In the genomic region with DNA sequence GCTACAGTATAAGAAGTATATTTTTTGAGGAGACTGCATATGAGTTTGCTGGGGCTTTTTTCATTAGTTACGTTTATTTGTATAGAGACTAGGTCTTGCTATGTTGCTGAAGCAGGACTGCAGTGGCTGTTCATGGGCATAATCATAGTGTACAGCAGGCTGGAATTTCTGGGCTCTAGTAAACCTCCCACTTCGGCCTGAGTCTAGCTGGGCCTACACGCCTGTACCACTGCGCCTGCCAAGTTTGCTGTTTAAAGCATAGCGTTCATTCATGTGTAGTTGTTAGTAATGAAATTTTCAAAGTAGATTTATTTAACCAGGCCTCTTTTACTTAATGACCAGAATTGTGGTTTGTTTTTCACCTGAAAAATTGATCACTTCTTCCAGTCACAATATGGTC, we compare ENCODE assay signal across 20 cellular contexts. TPM values are rescaled to one million over a fixed set of nuclear protein-coding genes. Genes with fewer than 3 reads are reported as not detected.
DNase-seq lines count a peak whose midpoint lies in the region; ATAC-seq and TF ChIP-seq lines count a peak whose summit lies in the region.
"Had no signal": no experiment of that assay in that cellular context is flagged by ENCODE, and none has a peak within 500 bp of the region (broad histone marks: within the 10 kb centered on the region; RNA-seq: fewer than 3 reads in every experiment).

No MANE protein-coding gene starts in this region.

- H3K36me3 ChIP-seq in IMR-90 (ENCODE audit: control insufficient read depth, insufficient read depth, low read length), result no peaks in the 10 kb centered on the region
- H3K36me3 ChIP-seq in endodermal cell (ENCODE audit: control insufficient read depth, insufficient read depth, low read length), result no peaks in the 10 kb centered on the region
- H3K36me3 ChIP-seq: HAP-1 had no signal

- POLR2A ChIA-PET in IMR-90 (lab: Charles Lee; ENCODE audit: unreplicated experiment), result no interaction called here

- H3K4me1 ChIP-seq in IMR-90 (ENCODE audit: control insufficient read depth, insufficient read depth, low read length), result 0 out of 2 replicates have a peak, but pooled peaks cover 2% of the 10 kb centered on the region
- H3K4me1 ChIP-seq in endodermal cell (ENCODE audit: control insufficient read depth, insufficient read depth, low read length), result no peaks in the 10 kb centered on the region

- H3K27me3 Mint-ChIP-seq in endodermal cell (ENCODE audit: insufficient read depth), result no peaks in the 10 kb centered on the region
- H3K27me3 Mint-ChIP-seq: B cell; CD4-positive, alpha-beta memory T cell had no signal

- H3K79me1 ChIP-seq in IMR-90 (ENCODE audit: low read depth in 1 of 2, low read length in 2 of 2), result peaks cover 12 to 16% of the 10 kb centered on the region in 2 experiments

- no TSS peak for BruUV-seq in IMR-90 (replicated peaks; lab: Mats Ljungman, UMichigan)

- no peak overlapping the region for H4K8ac ChIP-seq in IMR-90 (ENCODE audit: low read depth in 2 of 2, low read length in 2 of 2)

- H2AK5ac ChIP-seq in IMR-90 (ENCODE audit: low read depth, low read length), result no peak overlapping the region

- H3K9me3 ChIP-seq in IMR-90 (ENCODE audit: control insufficient read depth, insufficient read depth, low read length) (no peaks in the 10 kb centered on the region), endodermal cell (ENCODE audit: control insufficient read depth, low read length) (peaks cover 7% of the 10 kb centered on the region)
- H3K9me3 ChIP-seq: HAP-1 had no signal

- in situ Hi-C loops in IMR-90 (cut with MboI; ENCODE audit: low sequenced_read_pairs), result no loop called here
- in situ Hi-C loops in KBM-7 (cut with MboI; ENCODE audit: low pct_unique_long_range_greater_than_20kb, low sequenced_read_pairs), result no loop called here

- H3K9me1 ChIP-seq in IMR-90 (ENCODE audit: insufficient read depth, low read length), result no peaks in the 10 kb centered on the region; the same call in 1 of the 2 replicates

- no peak overlapping the region for H3K18ac ChIP-seq in IMR-90 (ENCODE audit: low read depth, low read length)

- no peak overlapping the region for H3K4ac ChIP-seq in IMR-90 (ENCODE audit: low read depth, low read length)

- dilution Hi-C loops in IMR-90 (cut with HindIII; ENCODE audit: low sequenced_read_pairs, unreplicated experiment), result no loop called here

- intact Hi-C loops in IMR-90 (cut with micrococcal nuclease) (no loop called here), left ventricle myocardium superior (cut with micrococcal nuclease) (no loop called here), sciatic nerve (cut with DNase I) (no loop called here)

- DNase-seq in IMR-90, result peak; percentile 45
- DNase-seq in endodermal cell, result no peak
- DNase-seq in left ventricle myocardium superior, result peak; percentile 47
- no peak for DNase-seq in sciatic nerve (ENCODE audit: low spot score)
- no peak for DNase-seq in stimulated activated effector memory CD8-positive, alpha-beta T cell treated with anti-CD3 and anti-CD28 coated beads, Interleukin-12 subunit alpha, Interleukin-12 subunit beta, amount 100 ng/mL, for 72 hours (ENCODE audit: low spot score in 2 of 2)
- no peak for DNase-seq in KBM-7
- DNase-seq in NCI-H1048 (lab: John Stamatoyannopoulos, UW), result no peak
- DNase-seq: CD4-positive, alpha-beta memory T cell; DMS79 treated with DMSO at 0.1 percent for 48 hours; MV-4-11; NCI-H1436; NCI-H2081; NCI-H2227 treated with DMSO at 0.1 percent for 48 hours; NCI-H526 treated with DMSO at 0.1 percent for 48 hours; NK-92 treated with Interleukin-12 subunit alpha and Interleukin-12 subunit beta, amount 100 ng/mL, for 24 hours; PC-9; SHP77 had no signal

- no peak overlapping the region for H2AFZ ChIP-seq in IMR-90 (replicated peaks; ENCODE audit: low read length, poor library complexity)
- H2AFZ ChIP-seq: PC-9 had no signal

- no peak overlapping the region for H2BK120ac ChIP-seq in IMR-90 (ENCODE audit: low read depth, low read length)

- H3K9me3 Mint-ChIP-seq in endodermal cell, result no peaks in the 10 kb centered on the region
- no peaks in the 10 kb centered on the region for H3K9me3 Mint-ChIP-seq in stimulated activated effector memory CD8-positive, alpha-beta T cell treated with anti-CD3 and anti-CD28 coated beads, Interleukin-12 subunit alpha, Interleukin-12 subunit beta, amount 100 ng/mL, for 72 hours
- H3K9me3 Mint-ChIP-seq: CD4-positive, alpha-beta memory T cell had no signal

- H3K4me3 ChIP-seq in IMR-90 (ENCODE audit: insufficient read depth, low read depth, low read length) (no peak overlapping the region), endodermal cell (ENCODE audit: low read length) (no peak overlapping the region)
- H3K4me3 ChIP-seq: HAP-1, PC-9 had no signal

- H3K23ac ChIP-seq in IMR-90 (ENCODE audit: low read depth, low read length), result no peak overlapping the region

- peak overlapping the region; percentile 20 for H3K27ac Mint-ChIP-seq in endodermal cell
- H3K27ac Mint-ChIP-seq in stimulated activated effector memory CD8-positive, alpha-beta T cell treated with anti-CD3 and anti-CD28 coated beads, Interleukin-12 subunit alpha, Interleukin-12 subunit beta, amount 100 ng/mL, for 72 hours, result no peak overlapping the region
- H3K27ac Mint-ChIP-seq: B cell had no signal

- H4K20me1 ChIP-seq in IMR-90 (ENCODE audit: insufficient read depth, low read length), result no peaks in the 10 kb centered on the region

- CTCF ChIA-PET in IMR-90 (lab: Yijun Ruan, JAX), result no interaction called here

- H3K4me2 ChIP-seq in IMR-90 (ENCODE audit: low read depth, low read length), result no peak overlapping the region
- H3K4me2 ChIP-seq: PC-9 had no signal

- H2BK20ac ChIP-seq in IMR-90 (ENCODE audit: low read depth, low read length), result no peak overlapping the region

- peaks cover 13% of the 10 kb centered on the region for H3K4me1 Mint-ChIP-seq in endodermal cell
- peaks cover 5% of the 10 kb centered on the region for H3K4me1 Mint-ChIP-seq in stimulated activated effector memory CD8-positive, alpha-beta T cell treated with anti-CD3 and anti-CD28 coated beads, Interleukin-12 subunit alpha, Interleukin-12 subunit beta, amount 100 ng/mL, for 72 hours

- peak; percentile 79 for ATAC-seq in IMR-90 (ENCODE audit: low read depth)
- ATAC-seq in left ventricle myocardium superior, result peak; percentile 98
- ATAC-seq in sciatic nerve, result peak; percentile 62
- ATAC-seq in stimulated activated effector memory CD8-positive, alpha-beta T cell treated with anti-CD3 and anti-CD28 coated beads, Interleukin-12 subunit alpha, Interleukin-12 subunit beta, amount 100 ng/mL, for 72 hours, result no peak
- no peak for ATAC-seq in GM21390 (IDR thresholded peaks at IDR 0.05; ENCODE audit: unreplicated experiment)

- H3K4me3 Mint-ChIP-seq in endodermal cell, result no peak overlapping the region
- no peak overlapping the region for H3K4me3 Mint-ChIP-seq in stimulated activated effector memory CD8-positive, alpha-beta T cell treated with anti-CD3 and anti-CD28 coated beads, Interleukin-12 subunit alpha, Interleukin-12 subunit beta, amount 100 ng/mL, for 72 hours
- H3K4me3 Mint-ChIP-seq: B cell; CD4-positive, alpha-beta memory T cell had no signal

- no peak overlapping the region for H2BK5ac ChIP-seq in IMR-90 (ENCODE audit: low read depth, low read length, poor library complexity, severe bottlenecking)

- H2BK15ac ChIP-seq in IMR-90 (ENCODE audit: low read depth, low read length), result no peak overlapping the region

- H4K91ac ChIP-seq in IMR-90 (ENCODE audit: insufficient read depth, low read depth, low read length), result no peak overlapping the region

- no peak overlapping the region for H3K14ac ChIP-seq in IMR-90 (replicated peaks; ENCODE audit: low read depth, low read length)

- no peak for TF ChIP-seq POLR2A in IMR-90 (IDR thresholded peaks at IDR 0.05; ENCODE audit: low read depth, low read length)

- no peak overlapping the region for H3K56ac ChIP-seq in IMR-90 (ENCODE audit: extremely low read depth, insufficient read depth, low read length)

- no CpG with 5 or more reads among the region's 5 CpGs for WGBS in IMR-90 (ENCODE audit: extremely low coverage in 2 of 2, insufficient read length in 1 of 2), 2 experiments
- 94 to 100% methylated on average over 2 to 5 of the region's 5 CpGs for WGBS in endodermal cell (ENCODE audit: insufficient coverage in 1 of 2, insufficient read length in 1 of 2), 2 experiments

- H3K27me3 ChIP-seq in IMR-90 (ENCODE audit: control insufficient read depth, insufficient read depth, low read length) (no peaks in the 10 kb centered on the region), endodermal cell (ENCODE audit: control insufficient read depth, insufficient read depth, low read length, poor library complexity, severe bottlenecking) (no peaks in the 10 kb centered on the region)

- H3K27ac ChIP-seq in IMR-90 (ENCODE audit: insufficient read depth, low read length) (no peak overlapping the region), endodermal cell (ENCODE audit: low read depth, low read length) (no peak overlapping the region)
- H3K27ac ChIP-seq: PC-9 had no signal

- no peak for TF ChIP-seq RAD21 in IMR-90 (IDR thresholded peaks at IDR 0.05; ENCODE audit: low read length)

- TF ChIP-seq CTCF in IMR-90 (conservative IDR thresholded peaks at IDR 0.05; ENCODE audit: low read depth, low read length) (no peak), endodermal cell (conservative IDR thresholded peaks at IDR 0.05) (no peak)

- H3K9ac ChIP-seq in IMR-90 (ENCODE audit: low read depth, low read length) (no peak overlapping the region), endodermal cell (ENCODE audit: extremely low read depth, low read length, poor library complexity, severe bottlenecking) (no peak overlapping the region)

- no peak overlapping the region for H2AK9ac ChIP-seq in IMR-90 (replicated peaks; ENCODE audit: low read depth, low read length, poor library complexity)

- no peaks in the 10 kb centered on the region for H3K36me3 Mint-ChIP-seq in endodermal cell (ENCODE audit: low read depth)
- no peaks in the 10 kb centered on the region for H3K36me3 Mint-ChIP-seq in stimulated activated effector memory CD8-positive, alpha-beta T cell treated with anti-CD3 and anti-CD28 coated beads, Interleukin-12 subunit alpha, Interleukin-12 subunit beta, amount 100 ng/mL, for 72 hours
- H3K36me3 Mint-ChIP-seq: CD4-positive, alpha-beta memory T cell had no signal

- no peak overlapping the region for H4K5ac ChIP-seq in IMR-90 (ENCODE audit: low read depth, low read length)

RNA-seq across cellular contexts. Expression of a gene that starts 33.8 kb away (rescaled TPM):
- 13.1 and 20.6 TPM in 2 replicates for total RNA-seq in IMR-90 (2012; rRNA removed)
- polyA plus RNA-seq in IMR-90 (2012; rRNA removed), result 6.4 and 7.8 TPM in 2 replicates
- polyA plus RNA-seq in IMR-90 (2012; cell fraction: cytosol; rRNA removed), result 2.6 and 5.0 TPM in 2 replicates
- 0.64 and 2.8 TPM in 2 replicates for polyA plus RNA-seq in IMR-90 (2012; cell fraction: nucleus; rRNA removed; ENCODE audit: low replicate concordance)
- 10 to 100 TPM; 29.0 to 31.5 TPM for total RNA-seq in endodermal cell
- polyA plus RNA-seq in endodermal cell (2013, experiment 1 of 2), result 34.5 TPM
- 28.2 TPM for polyA plus RNA-seq in endodermal cell (2013, experiment 2 of 2)
- 12.0 TPM for total RNA-seq in left ventricle myocardium superior
- total RNA-seq in sciatic nerve, result 22.1 TPM

RNA-seq across cellular contexts. Expression of a gene that starts 34.3 kb away (rescaled TPM):
- total RNA-seq in IMR-90 (2012; rRNA removed) (60.0 and 128 TPM in 2 replicates), endodermal cell (100 to 1,000 TPM; 140 to 166 TPM), left ventricle myocardium superior (71.7 TPM), sciatic nerve (152 TPM)
- 124 and 153 TPM in 2 replicates for polyA plus RNA-seq in IMR-90 (2012; rRNA removed)
- 22.7 and 43.6 TPM in 2 replicates for polyA plus RNA-seq in IMR-90 (2012; cell fraction: cytosol; rRNA removed)
- 3.4 and 38.6 TPM in 2 replicates for polyA plus RNA-seq in IMR-90 (2012; cell fraction: nucleus; rRNA removed; ENCODE audit: low replicate concordance)
- 115 TPM for polyA plus RNA-seq in endodermal cell (2013, experiment 1 of 2)
- polyA plus RNA-seq in endodermal cell (2013, experiment 2 of 2), result 117 TPM

Comparison
In these comparisons a context has a peak if more than half of its experiments do, and no peak if none do; other contexts are left out.
1. ATAC-seq: peak in IMR-90 (single experiment), left ventricle myocardium superior (single experiment) and sciatic nerve (single experiment); none in stimulated activated effector memory CD8-positive, alpha-beta T cell treated with anti-CD3 and anti-CD28 coated beads, Interleukin-12 subunit alpha, Interleukin-12 subunit beta, amount 100 ng/mL, for 72 hours (single experiment) and GM21390 (single experiment).
2. DNase-seq: peak in IMR-90 (single experiment) and left ventricle myocardium superior (single experiment); none in endodermal cell (single experiment), sciatic nerve (single experiment), stimulated activated effector memory CD8-positive, alpha-beta T cell treated with anti-CD3 and anti-CD28 coated beads, Interleukin-12 subunit alpha, Interleukin-12 subunit beta, amount 100 ng/mL, for 72 hours (0 of 2), KBM-7 (single experiment) and NCI-H1048 (single experiment).